Comparison of ENCODE assay signal across 8 cellular contexts in genomic region chr21:33761104-33762036, GRCh38.
DNase-seq lines count a peak whose midpoint lies in the region; TF ChIP-seq lines count a peak whose summit lies in the region.

No MANE protein-coding gene starts in this region.

- H3K4me3 ChIP-seq in AG04450 (ENCODE audit: low read depth, low read length): peak overlapping the region; percentile 25
- H3K4me3 ChIP-seq in astrocyte of the spinal cord (ENCODE audit: low read depth, low read length): peak overlapping the region; percentile 8
- H3K4me3 ChIP-seq in subcutaneous abdominal adipose tissue (ENCODE audit: low read depth in 1 of 5, low read length in 5 of 5): peak overlapping the region in 4 of 5 donors; percentile 20 to 50 (median 47)

- H3K27ac ChIP-seq in AG04450 (ENCODE audit: low read depth, low read length) (peak overlapping the region; percentile 96), subcutaneous abdominal adipose tissue (ENCODE audit: low read depth, low read length) (peak overlapping the region; percentile 88)

- H3K4me3 Mint-ChIP-seq in activated naive CD4-positive, alpha-beta T cell treated with anti-CD3 and anti-CD28 coated beads, Interleukin-2, amount 10 ng/mL, durations not matched to agents 7 days and 5 days: no peak overlapping the region

- in situ Hi-C loops in astrocyte of the spinal cord (cut with HindIII; ENCODE audit: low sequenced_read_pairs): no loop called here

- H3K27ac Mint-ChIP-seq in activated naive CD4-positive, alpha-beta T cell treated with anti-CD3 and anti-CD28 coated beads, Interleukin-2, amount 10 ng/mL, durations not matched to agents 7 days and 5 days: no peak overlapping the region

- H3K4me1 ChIP-seq in subcutaneous abdominal adipose tissue (ENCODE audit: control insufficient read depth in 5 of 5, insufficient read depth in 5 of 5, low read length in 5 of 5): peaks cover 0 to 34% (median 28%) of the 10 kb centered on the region in 5 donors

- no peaks in the 10 kb centered on the region for H3K9me3 ChIP-seq in AG04450 (ENCODE audit: control insufficient read depth, insufficient read depth, low read length)
- no peaks in the 10 kb centered on the region for H3K9me3 ChIP-seq in subcutaneous abdominal adipose tissue (ENCODE audit: control insufficient read depth in 5 of 5, low read length in 5 of 5)

- CTCF ChIA-PET in AG04450 (lab: Charles Lee): interaction anchor here (1.7 kb wide), 1 partner anchor 156 kb away, joined by 6 read pairs; no protein-coding TSS in a partner anchor
- CTCF ChIA-PET in activated naive CD4-positive, alpha-beta T cell treated with anti-CD3 and anti-CD28 coated beads, Interleukin-2, amount 10 ng/mL, durations not matched to agents 7 days and 5 days (lab: Charles Lee): no interaction called here

- H3K36me3 ChIP-seq in subcutaneous abdominal adipose tissue (ENCODE audit: control insufficient read depth in 5 of 5, insufficient read depth in 5 of 5, low read length in 5 of 5): peaks cover 15 to 35% (median 26%) of the 10 kb centered on the region in 5 donors

- H3K27me3 Mint-ChIP-seq in activated naive CD4-positive, alpha-beta T cell treated with anti-CD3 and anti-CD28 coated beads, Interleukin-2, amount 10 ng/mL, durations not matched to agents 7 days and 5 days: no peaks in the 10 kb centered on the region

- H3K9me3 Mint-ChIP-seq in activated naive CD4-positive, alpha-beta T cell treated with anti-CD3 and anti-CD28 coated beads, Interleukin-2, amount 10 ng/mL, durations not matched to agents 7 days and 5 days: no peaks in the 10 kb centered on the region

- DNase-seq in AG04450 (ENCODE audit: low read depth, low spot score) (peak; percentile 95), Kasumi-1 (lab: John Stamatoyannopoulos, UW) (peak; percentile 47 to 54), astrocyte of the spinal cord (ENCODE audit: low read depth, low spot score) (peak; percentile 99), inferior parietal cortex (ENCODE audit: extremely low spot score) (peak; percentile 38), midbrain (lab: John Stamatoyannopoulos, UW) (no peak)
- no peak for DNase-seq in activated naive CD4-positive, alpha-beta T cell treated with anti-CD3 and anti-CD28 coated beads, Interleukin-2, amount 10 ng/mL, durations not matched to agents 7 days and 5 days
- DNase-seq in stimulated activated CD4-positive, alpha-beta T cell treated with anti-CD3 and anti-CD28 coated beads, Interleukin-4, amount 100 ng/mL, for 4 hours: no peak

- no peaks in the 10 kb centered on the region for H3K4me1 Mint-ChIP-seq in activated naive CD4-positive, alpha-beta T cell treated with anti-CD3 and anti-CD28 coated beads, Interleukin-2, amount 10 ng/mL, durations not matched to agents 7 days and 5 days

- H3K27me3 ChIP-seq in AG04450 (ENCODE audit: control insufficient read depth, insufficient read depth, low read length) (no peaks in the 10 kb centered on the region), subcutaneous abdominal adipose tissue (ENCODE audit: control insufficient read depth in 5 of 5, insufficient read depth in 4 of 5, low read length in 5 of 5) (no peaks in the 10 kb centered on the region)

- TF ChIP-seq CTCF in AG04450 (IDR thresholded peaks at IDR 0.05; ENCODE audit: low read depth, low read length): no peak
- TF ChIP-seq CTCF in astrocyte of the spinal cord (IDR thresholded peaks at IDR 0.05; ENCODE audit: low read depth, low read length): no peak

- peak overlapping the region in 4 of 5 donors; percentile 51 to 66 (median 60) for H3K9ac ChIP-seq in subcutaneous abdominal adipose tissue (ENCODE audit: low read length in 5 of 5)

- H3K36me3 Mint-ChIP-seq in activated naive CD4-positive, alpha-beta T cell treated with anti-CD3 and anti-CD28 coated beads, Interleukin-2, amount 10 ng/mL, durations not matched to agents 7 days and 5 days: no peaks in the 10 kb centered on the region

- POLR2A ChIA-PET in AG04450 (lab: Yijun Ruan, JAX): interaction anchor here (0.6 to 1.0 kb wide), 8 partner anchors 19 to 185 kb away, joined by 3 to 6 read pairs (median 3); partner anchors contain the start of gene ITSN1

Comparison
In these comparisons a context has a peak if more than half of its experiments do, and no peak if none do; other contexts are left out.
1. DNase-seq: peak in AG04450 (single experiment), Kasumi-1 (2 of 2), astrocyte of the spinal cord (single experiment) and inferior parietal cortex (single experiment); none in activated naive CD4-positive, alpha-beta T cell treated with anti-CD3 and anti-CD28 coated beads, Interleukin-2, amount 10 ng/mL, durations not matched to agents 7 days and 5 days (single experiment), midbrain (single experiment) and stimulated activated CD4-positive, alpha-beta T cell treated with anti-CD3 and anti-CD28 coated beads, Interleukin-4, amount 100 ng/mL, for 4 hours (0 of 2).
2. Peak in every context shown above with its lines, with median percentiles within 50 percentile points of each other: H3K4me3 ChIP-seq.